17 cellular contexts compared by ENCODE assay signal in genomic region chr17:41672153-41672552, GRCh38. TPM values are rescaled to one million over a fixed set of nuclear protein-coding genes. Genes with fewer than 3 reads are reported as not detected.
"Had no signal": no experiment of that assay in that cellular context is flagged by ENCODE, and none has a peak within 500 bp of the region (broad histone marks: within the 10 kb centered on the region; RNA-seq: fewer than 3 reads in every experiment).

No MANE protein-coding gene starts in this region.

- H3K4me3 Mint-ChIP-seq: activated CD8-positive, alpha-beta memory T cell treated with anti-CD3 and anti-CD28 coated beads, Interleukin-2, amount 10 ng/mL, durations not matched to agents 7 days and 5 days; central memory CD8-positive, alpha-beta T cell; nephron progenitor cell had no signal

- H3K27me3 Mint-ChIP-seq: activated CD8-positive, alpha-beta memory T cell treated with anti-CD3 and anti-CD28 coated beads, Interleukin-2, amount 10 ng/mL, durations not matched to agents 7 days and 5 days; central memory CD8-positive, alpha-beta T cell had no signal

- H3K9me3 Mint-ChIP-seq: central memory CD8-positive, alpha-beta T cell; nephron progenitor cell had no signal

- DNase-seq: activated CD4-positive, alpha-beta T cell treated with anti-CD3 and anti-CD28 coated beads for 1 hour; activated CD8-positive, alpha-beta memory T cell treated with anti-CD3 and anti-CD28 coated beads, Interleukin-2, amount 10 ng/mL, durations not matched to agents 7 days and 5 days; adrenal gland; body of pancreas; cortex of kidney; erythroblast; left ventricle myocardium inferior; mesenchymal stem cell; nephron progenitor cell; SJCRH30; spleen; substantia nigra; transverse colon had no signal

- H3K27ac Mint-ChIP-seq: nephron progenitor cell had no signal

- ATAC-seq: activated CD8-positive, alpha-beta memory T cell treated with anti-CD3 and anti-CD28 coated beads, Interleukin-2, amount 10 ng/mL, durations not matched to agents 7 days and 5 days; body of pancreas; sciatic nerve had no signal

RNA-seq across cellular contexts. Expression of gene GAST, which starts 40.0 kb away (rescaled TPM):
- total RNA-seq: activated CD8-positive, alpha-beta memory T cell treated with anti-CD3 and anti-CD28 coated beads, Interleukin-2, amount 10 ng/mL, durations not matched to agents 7 days and 5 days; adrenal gland; body of pancreas; left ventricle myocardium inferior; osteoblast; pulmonary artery endothelial cell; sciatic nerve; SJCRH30; spleen; transverse colon had no signal

RNA-seq across cellular contexts. Expression of gene KRT17, which starts 47.8 kb away (rescaled TPM):
- total RNA-seq: left ventricle myocardium inferior, sciatic nerve had no signal

RNA-seq across cellular contexts. Expression of gene KRT16, which starts 59.6 kb away (rescaled TPM):
- total RNA-seq: activated CD8-positive, alpha-beta memory T cell treated with anti-CD3 and anti-CD28 coated beads, Interleukin-2, amount 10 ng/mL, durations not matched to agents 7 days and 5 days; left ventricle myocardium inferior; spleen had no signal
